ENCODE assay signal across 14 cellular contexts in the genomic region with DNA sequence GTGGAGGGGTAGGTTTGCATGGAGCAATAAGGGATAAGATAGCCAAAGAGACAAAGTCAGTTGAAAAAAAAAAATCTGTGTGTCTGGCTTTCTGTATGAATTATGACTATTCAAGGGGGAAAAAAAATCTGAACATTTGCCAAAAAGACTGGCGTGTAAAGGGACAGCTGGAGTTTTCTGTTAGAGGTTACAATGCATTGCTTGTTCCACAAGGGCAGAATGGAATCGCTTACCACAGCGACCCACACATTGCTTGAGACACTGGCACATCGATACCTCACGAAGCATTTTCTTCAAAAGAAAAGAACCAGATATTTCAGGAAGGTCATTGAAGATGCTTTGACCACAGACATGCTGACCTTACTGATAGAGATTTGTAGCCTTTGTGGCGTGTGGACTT.
A peak's percentile ranks its signal among the peaks of the same experiment; 100 is the strongest.
DNase-seq lines count a peak whose midpoint lies in the region; FAIRE-seq and TF ChIP-seq lines count a peak whose summit lies in the region.
"Had no signal": no experiment of that assay in that cellular context is flagged by ENCODE, and none has a peak within 500 bp of the region (broad histone marks: within the 10 kb centered on the region; RNA-seq: fewer than 3 reads in every experiment).

No MANE protein-coding gene starts in this region.

- 80 to 89% methylated on average over 6 of the region's 6 CpGs for WGBS in endodermal cell (ENCODE audit: insufficient coverage in 1 of 2, insufficient read length in 1 of 2), 2 experiments

- H2AFZ ChIP-seq in astrocyte (ENCODE audit: low read depth, low read length) = no peak overlapping the region

- no peaks in the 10 kb centered on the region for H4K20me1 ChIP-seq in BLaER1 treated with 17β-estradiol and CSF1 and Interleukin-3, amounts not matched to agents 10 nM and 100 nM
- no peaks in the 10 kb centered on the region for H4K20me1 ChIP-seq in astrocyte (ENCODE audit: insufficient read depth, low read length)

- no peak overlapping the region for H3K9ac ChIP-seq in BLaER1 treated with 17β-estradiol and CSF1 and Interleukin-3, amounts not matched to agents 10 nM and 100 nM
- H3K9ac ChIP-seq in astrocyte (ENCODE audit: low read length) = no peak overlapping the region
- H3K9ac ChIP-seq in endodermal cell (ENCODE audit: extremely low read depth, low read length, poor library complexity, severe bottlenecking) = no peak overlapping the region

- H3K27ac Mint-ChIP-seq in astrocyte (ENCODE audit: unreplicated experiment) (no peak overlapping the region), endodermal cell (no peak overlapping the region)
- H3K27ac Mint-ChIP-seq: activated CD8-positive, alpha-beta memory T cell treated with anti-CD3 and anti-CD28 coated beads, Interleukin-2, amount 10 ng/mL, durations not matched to agents 7 days and 5 days had no signal

- H3K4me3 Mint-ChIP-seq in astrocyte (ENCODE audit: unreplicated experiment) (no peak overlapping the region), endodermal cell (no peak overlapping the region)
- H3K4me3 Mint-ChIP-seq: activated CD8-positive, alpha-beta memory T cell treated with anti-CD3 and anti-CD28 coated beads, Interleukin-2, amount 10 ng/mL, durations not matched to agents 7 days and 5 days had no signal

- no peak for FAIRE-seq in astrocyte (lab: Jason Lieb, UNC)
- FAIRE-seq: islet of Langerhans had no signal

- H3K27ac ChIP-seq in BLaER1 treated with 17β-estradiol and CSF1 and Interleukin-3, amounts not matched to agents 10 nM and 100 nM = peak overlapping the region in 3 of 11 experiments; percentile 40 to 54 (median 43); a peak in 3 of 22 replicates
- H3K27ac ChIP-seq in astrocyte (ENCODE audit: low read depth, low read length) = no peak overlapping the region
- peak overlapping the region; percentile 31 for H3K27ac ChIP-seq in layer of hippocampus (ENCODE audit: low read depth, low read length)
- no peak overlapping the region for H3K27ac ChIP-seq in endodermal cell (ENCODE audit: low read depth, low read length)
- H3K27ac ChIP-seq: C4-2B had no signal

- no peak for TF ChIP-seq CTCF in astrocyte (IDR thresholded peaks at IDR 0.05; ENCODE audit: insufficient read depth, low read depth, low read length)
- TF ChIP-seq CTCF in endodermal cell (conservative IDR thresholded peaks at IDR 0.05) = no peak

- H3K4me2 ChIP-seq in BLaER1 treated with 17β-estradiol and CSF1 and Interleukin-3, amounts not matched to agents 10 nM and 100 nM = peak overlapping the region; percentile 41 to 79 (median 64); a peak in 19 of 22 replicates
- H3K4me2 ChIP-seq in astrocyte (ENCODE audit: low read length) = no peak overlapping the region

- H3K27me3 ChIP-seq in BLaER1 treated with 17β-estradiol and CSF1 and Interleukin-3, amounts not matched to agents 10 nM and 100 nM = no peaks in the 10 kb centered on the region
- H3K27me3 ChIP-seq in astrocyte (ENCODE audit: insufficient read depth, low read length) (no peaks in the 10 kb centered on the region), layer of hippocampus (ENCODE audit: control insufficient read depth, insufficient read depth, low read length) (no peaks in the 10 kb centered on the region), endodermal cell (ENCODE audit: control insufficient read depth, insufficient read depth, low read length, poor library complexity, severe bottlenecking) (no peaks in the 10 kb centered on the region), H7 (ENCODE audit: control insufficient read depth, insufficient read depth, low read length) (no peaks in the 10 kb centered on the region)

- H3K4me1 Mint-ChIP-seq in astrocyte (ENCODE audit: low read depth, unreplicated experiment) (peaks cover 16% of the 10 kb centered on the region), endodermal cell (no peaks in the 10 kb centered on the region)

- H3K9me3 ChIP-seq in BLaER1 treated with 17β-estradiol and CSF1 and Interleukin-3, amounts not matched to agents 10 nM and 100 nM (replicated peaks in 1 of 11) = peaks cover 8 to 22% (median 12%) of the 10 kb centered on the region in 11 experiments; a peak in 19 of 22 replicates
- H3K9me3 ChIP-seq in astrocyte (ENCODE audit: insufficient read depth, low read depth, low read length) (peaks cover 4% of the 10 kb centered on the region), endodermal cell (ENCODE audit: control insufficient read depth, low read length) (no peaks in the 10 kb centered on the region)

- H3K27me3 Mint-ChIP-seq in astrocyte (ENCODE audit: low read depth, unreplicated experiment) (no peaks in the 10 kb centered on the region), endodermal cell (ENCODE audit: insufficient read depth) (no peaks in the 10 kb centered on the region)

- no peaks in the 10 kb centered on the region for H3K36me3 Mint-ChIP-seq in astrocyte (ENCODE audit: low read depth, unreplicated experiment)
- no peaks in the 10 kb centered on the region for H3K36me3 Mint-ChIP-seq in endodermal cell (ENCODE audit: low read depth)
- H3K36me3 Mint-ChIP-seq: activated CD8-positive, alpha-beta memory T cell treated with anti-CD3 and anti-CD28 coated beads, Interleukin-2, amount 10 ng/mL, durations not matched to agents 7 days and 5 days had no signal

- no peaks in the 10 kb centered on the region for H3K79me2 ChIP-seq in astrocyte (ENCODE audit: insufficient read depth, low read length)

- no peaks in the 10 kb centered on the region for H3K36me3 ChIP-seq in BLaER1 treated with 17β-estradiol and CSF1 and Interleukin-3, amounts not matched to agents 10 nM and 100 nM
- H3K36me3 ChIP-seq in astrocyte (ENCODE audit: insufficient read depth, low read length) = no peaks in the 10 kb centered on the region
- H3K36me3 ChIP-seq in endodermal cell (ENCODE audit: control insufficient read depth, insufficient read depth, low read length) = no peaks in the 10 kb centered on the region
- no peaks in the 10 kb centered on the region for H3K36me3 ChIP-seq in H7 (replicated peaks; ENCODE audit: control insufficient read depth, insufficient read depth, low read length)

- DNase-seq in HT1080 (ENCODE audit: low read depth) = peak; percentile 17
- DNase-seq in astrocyte (ENCODE audit: low read depth) = peak; percentile 25
- no peak for DNase-seq in cerebellum (ENCODE audit: low spot score)
- no peak for DNase-seq in OCI-M1 (lab: John Stamatoyannopoulos, UW)
- DNase-seq in endodermal cell = no peak
- no peak for DNase-seq in H7
- DNase-seq: activated CD8-positive, alpha-beta memory T cell treated with anti-CD3 and anti-CD28 coated beads, Interleukin-2, amount 10 ng/mL, durations not matched to agents 7 days and 5 days; amniotic stem cell; NCI-H1092; stimulated activated CD4-positive, alpha-beta T cell treated with anti-CD3 and anti-CD28 coated beads, Interleukin-4, amount 100 ng/mL, for 4 hours had no signal

- H3K4me1 ChIP-seq in BLaER1 treated with 17β-estradiol and CSF1 and Interleukin-3, amounts not matched to agents 10 nM and 100 nM = peaks cover 23 to 30% (median 27%) of the 10 kb centered on the region in 10 experiments
- H3K4me1 ChIP-seq in astrocyte (ENCODE audit: insufficient read depth, low read length) = no peaks in the 10 kb centered on the region
- no peaks in the 10 kb centered on the region for H3K4me1 ChIP-seq in endodermal cell (ENCODE audit: control insufficient read depth, insufficient read depth, low read length)

- H3K4me3 ChIP-seq in BLaER1 treated with 17β-estradiol and CSF1 and Interleukin-3, amounts not matched to agents 10 nM and 100 nM = no peak overlapping the region
- H3K4me3 ChIP-seq in astrocyte (ENCODE audit: insufficient read depth, low read depth, low read length) (no peak overlapping the region), endodermal cell (ENCODE audit: low read length) (no peak overlapping the region), H7 (ENCODE audit: insufficient read depth, low read depth, low read length) (no peak overlapping the region)

- H3K9me3 Mint-ChIP-seq in astrocyte (ENCODE audit: unreplicated experiment) (peaks cover 8% of the 10 kb centered on the region), endodermal cell (peaks cover 11% of the 10 kb centered on the region)

Comparison
In these comparisons a context has a peak if more than half of its experiments do, and no peak if none do; other contexts are left out.
1. DNase-seq: peak in HT1080 (single experiment) and astrocyte (single experiment); none in cerebellum (single experiment), OCI-M1 (single experiment), endodermal cell (single experiment) and H7 (single experiment).